1 cellular context compared by ENCODE assay signal in the genomic region with DNA sequence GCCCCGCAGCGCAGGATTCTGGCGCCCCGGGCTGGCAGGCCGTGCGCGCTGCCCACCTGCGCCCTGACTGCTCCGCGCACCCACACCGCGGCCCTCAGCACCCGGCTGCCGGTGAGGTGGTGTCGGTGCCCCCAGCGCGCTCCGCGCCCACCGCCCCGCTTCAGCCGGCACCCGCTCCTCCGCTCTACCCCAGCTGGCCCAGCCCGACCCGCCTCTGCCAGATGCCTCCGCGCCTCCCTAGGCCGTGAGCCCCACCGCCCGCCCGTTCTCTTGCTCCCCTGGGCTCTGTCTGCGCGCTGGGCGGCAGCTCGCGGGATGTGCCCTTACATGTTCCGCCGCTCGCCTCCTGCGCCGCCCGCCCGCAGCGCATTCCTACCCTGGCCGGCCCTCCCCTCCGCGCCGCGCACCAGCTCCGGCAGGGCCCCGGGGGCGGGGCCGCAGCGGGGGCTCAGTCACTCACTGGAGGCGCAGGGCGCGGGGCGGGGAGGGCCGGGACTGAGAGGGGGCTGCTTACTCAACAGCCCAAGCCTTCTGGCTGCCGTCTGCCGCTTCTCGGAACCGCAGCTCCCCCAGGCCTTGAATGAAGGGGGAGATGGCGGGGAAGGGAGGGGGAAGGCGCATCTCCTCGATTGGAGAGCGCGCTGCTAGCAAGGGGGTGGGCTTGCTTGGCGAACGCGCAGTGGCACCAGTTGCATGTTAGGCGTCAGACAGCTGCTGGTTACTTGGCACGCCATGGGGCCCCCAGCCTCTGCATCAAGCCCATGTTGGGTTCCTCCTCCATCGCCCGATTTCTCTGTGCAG.
TF ChIP-seq lines count a peak whose summit lies in the region.

TSS of gene PHLDA3 (minus strand) at position 345 of the 801 bp plus-strand sequence. CDS start 402 bp downstream, outside the sequence.

TF ChIP-seq in HepG2, 621 proteins besides CTCF, POLR2A, EP300 and RAD21 (continued from another document and continues in another):
- TF ChIP-seq, protein P1, sequence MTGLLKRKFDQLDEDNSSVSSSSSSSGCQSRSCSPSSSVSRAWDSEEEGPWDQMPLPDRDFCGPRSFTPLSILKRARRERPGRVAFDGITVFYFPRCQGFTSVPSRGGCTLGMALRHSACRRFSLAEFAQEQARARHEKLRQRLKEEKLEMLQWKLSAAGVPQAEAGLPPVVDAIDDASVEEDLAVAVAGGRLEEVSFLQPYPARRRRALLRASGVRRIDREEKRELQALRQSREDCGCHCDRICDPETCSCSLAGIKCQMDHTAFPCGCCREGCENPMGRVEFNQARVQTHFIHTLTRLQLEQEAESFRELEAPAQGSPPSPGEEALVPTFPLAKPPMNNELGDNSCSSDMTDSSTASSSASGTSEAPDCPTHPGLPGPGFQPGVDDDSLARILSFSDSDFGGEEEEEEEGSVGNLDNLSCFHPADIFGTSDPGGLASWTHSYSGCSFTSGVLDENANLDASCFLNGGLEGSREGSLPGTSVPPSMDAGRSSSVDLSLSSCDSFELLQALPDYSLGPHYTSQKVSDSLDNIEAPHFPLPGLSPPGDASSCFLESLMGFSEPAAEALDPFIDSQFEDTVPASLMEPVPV (CRISPR knock-in tag; IDR thresholded peaks at IDR 0.05): peak; percentile 60; the same call in 1 of the 2 replicates
- 0 out of 2 replicates have a peak, but pooled peaks have one; percentile 21 for TF ChIP-seq ZNF761 (CRISPR knock-in tag; conservative IDR thresholded peaks at IDR 0.05)
- peak; percentile 64 for TF ChIP-seq KLF6 (CRISPR knock-in tag; IDR thresholded peaks at IDR 0.05)
- TF ChIP-seq MXD1 (CRISPR knock-in tag; IDR thresholded peaks at IDR 0.05): peak; percentile 48
- no peak for TF ChIP-seq FOXK1 (CRISPR knock-in tag; IDR thresholded peaks at IDR 0.05; ENCODE audit: borderline replicate concordance, low read depth)
- no peak for TF ChIP-seq MEF2D (CRISPR knock-in tag; IDR thresholded peaks at IDR 0.05)
- 0 out of 2 replicates have a peak, but pooled peaks have one; percentile 52 for TF ChIP-seq ZNF503 (CRISPR knock-in tag; IDR thresholded peaks at IDR 0.05)
- TF ChIP-seq NPAS2 (CRISPR knock-in tag; IDR thresholded peaks at IDR 0.05; ENCODE audit: borderline replicate concordance): no peak
- TF ChIP-seq ZNF253 (CRISPR knock-in tag; IDR thresholded peaks at IDR 0.05; ENCODE audit: borderline replicate concordance): no peak
- TF ChIP-seq, protein P2, sequence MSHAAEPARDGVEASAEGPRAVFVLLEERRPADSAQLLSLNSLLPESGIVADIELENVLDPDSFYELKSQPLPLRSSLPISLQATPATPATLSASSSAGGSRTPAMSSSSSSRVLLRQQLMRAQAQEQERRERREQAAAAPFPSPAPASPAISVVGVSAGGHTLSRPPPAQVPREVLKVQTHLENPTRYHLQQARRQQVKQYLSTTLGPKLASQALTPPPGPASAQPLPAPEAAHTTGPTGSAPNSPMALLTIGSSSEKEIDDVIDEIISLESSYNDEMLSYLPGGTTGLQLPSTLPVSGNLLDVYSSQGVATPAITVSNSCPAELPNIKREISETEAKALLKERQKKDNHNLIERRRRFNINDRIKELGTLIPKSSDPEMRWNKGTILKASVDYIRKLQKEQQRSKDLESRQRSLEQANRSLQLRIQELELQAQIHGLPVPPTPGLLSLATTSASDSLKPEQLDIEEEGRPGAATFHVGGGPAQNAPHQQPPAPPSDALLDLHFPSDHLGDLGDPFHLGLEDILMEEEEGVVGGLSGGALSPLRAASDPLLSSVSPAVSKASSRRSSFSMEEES (CRISPR knock-in tag; IDR thresholded peaks at IDR 0.05): 0 out of 2 replicates have a peak, but pooled peaks have one; percentile 14
- TF ChIP-seq ZNF672 (CRISPR knock-in tag; IDR thresholded peaks at IDR 0.05): no peak
- peak; percentile 59; the same call in 1 of the 2 replicates for TF ChIP-seq MTA1 (CRISPR knock-in tag; IDR thresholded peaks at IDR 0.05; ENCODE audit: borderline replicate concordance)
- TF ChIP-seq HNRNPLL (IDR thresholded peaks at IDR 0.05; ENCODE audit: low read depth, low read length, poor library complexity, severe bottlenecking): peak; percentile 92
- peak; percentile 52; the same call in 1 of the 2 replicates for TF ChIP-seq ZNF562 (CRISPR knock-in tag; IDR thresholded peaks at IDR 0.05; ENCODE audit: borderline replicate concordance)
- peak; percentile 85 for TF ChIP-seq SPEN (CRISPR knock-in tag; IDR thresholded peaks at IDR 0.05; ENCODE audit: low read depth)
- no peak for TF ChIP-seq CCAR2 (optimal IDR thresholded peaks at IDR 0.05; ENCODE audit: low read depth, low read length)
- TF ChIP-seq RELA (CRISPR knock-in tag; IDR thresholded peaks at IDR 0.05): 0 out of 2 replicates have a peak, but pooled peaks have one; percentile 47
- TF ChIP-seq NR2F6 (IDR thresholded peaks at IDR 0.05): no peak
- TF ChIP-seq NR2F6 (CRISPR knock-in tag; IDR thresholded peaks at IDR 0.05): peak; percentile 19; the same call in 1 of the 2 replicates
- no peak for TF ChIP-seq MEIS1 (CRISPR knock-in tag; IDR thresholded peaks at IDR 0.05; ENCODE audit: borderline replicate concordance)
- TF ChIP-seq PTBP1 (IDR thresholded peaks at IDR 0.05; ENCODE audit: low read depth, low read length, poor library complexity, severe bottlenecking): no peak
- 0 out of 2 replicates have a peak, but pooled peaks have one; percentile 45 for TF ChIP-seq ERF (CRISPR knock-in tag; IDR thresholded peaks at IDR 0.05)
- TF ChIP-seq KAT2B (IDR thresholded peaks at IDR 0.05; ENCODE audit: borderline replicate concordance, low read depth, low read length): no peak
- TF ChIP-seq KLF15 (CRISPR knock-in tag; IDR thresholded peaks at IDR 0.05; ENCODE audit: borderline replicate concordance): 0 out of 2 replicates have a peak, but pooled peaks have one; percentile 20
- peak; percentile 57; the same call in 1 of the 2 replicates for TF ChIP-seq TFDP1 (CRISPR knock-in tag; IDR thresholded peaks at IDR 0.05; ENCODE audit: borderline replicate concordance)
- no peak for TF ChIP-seq SNAI1 (CRISPR knock-in tag; IDR thresholded peaks at IDR 0.05; ENCODE audit: borderline replicate concordance)
- TF ChIP-seq SCMH1 (CRISPR knock-in tag; IDR thresholded peaks at IDR 0.05; ENCODE audit: borderline replicate concordance): no peak
- peak; percentile 36; the same call in 1 of the 2 replicates for TF ChIP-seq ZBTB7A (CRISPR knock-in tag; IDR thresholded peaks at IDR 0.05)
- TF ChIP-seq POLR2G (IDR thresholded peaks at IDR 0.05; ENCODE audit: low read depth, low read length): peak; percentile 89
- TF ChIP-seq ZNF768 (CRISPR knock-in tag; IDR thresholded peaks at IDR 0.05): peak; percentile 20; the same call in 1 of the 2 replicates
- TF ChIP-seq ZNF724P (CRISPR knock-in tag; IDR thresholded peaks at IDR 0.05; ENCODE audit: borderline replicate concordance): peak; percentile 76; the same call in 1 of the 2 replicates
- 0 out of 2 replicates have a peak, but pooled peaks have one; percentile 29 for TF ChIP-seq ZNF367 (CRISPR knock-in tag; IDR thresholded peaks at IDR 0.05; ENCODE audit: borderline replicate concordance)
- TF ChIP-seq U2AF2 (IDR thresholded peaks at IDR 0.05; ENCODE audit: low read depth, low read length): no peak
- TF ChIP-seq SNRNP70 (IDR thresholded peaks at IDR 0.05; ENCODE audit: low read depth, low read length): no peak
- peak; percentile 79; the same call in 1 of the 2 replicates for TF ChIP-seq ZNF678 (CRISPR knock-in tag; IDR thresholded peaks at IDR 0.05)
- 0 out of 2 replicates have a peak, but pooled peaks have one; percentile 12 for TF ChIP-seq NRL (CRISPR knock-in tag; IDR thresholded peaks at IDR 0.05; ENCODE audit: borderline replicate concordance)
- no peak for TF ChIP-seq ZNF30 (CRISPR knock-in tag; IDR thresholded peaks at IDR 0.05)
- no peak for TF ChIP-seq SETDB1 (CRISPR knock-in tag; IDR thresholded peaks at IDR 0.05; ENCODE audit: borderline replicate concordance)
- TF ChIP-seq KLF16 (CRISPR knock-in tag; IDR thresholded peaks at IDR 0.05): no peak
- TF ChIP-seq ZNF296 (CRISPR knock-in tag; conservative IDR thresholded peaks at IDR 0.05): no peak
- TF ChIP-seq, protein P3, sequence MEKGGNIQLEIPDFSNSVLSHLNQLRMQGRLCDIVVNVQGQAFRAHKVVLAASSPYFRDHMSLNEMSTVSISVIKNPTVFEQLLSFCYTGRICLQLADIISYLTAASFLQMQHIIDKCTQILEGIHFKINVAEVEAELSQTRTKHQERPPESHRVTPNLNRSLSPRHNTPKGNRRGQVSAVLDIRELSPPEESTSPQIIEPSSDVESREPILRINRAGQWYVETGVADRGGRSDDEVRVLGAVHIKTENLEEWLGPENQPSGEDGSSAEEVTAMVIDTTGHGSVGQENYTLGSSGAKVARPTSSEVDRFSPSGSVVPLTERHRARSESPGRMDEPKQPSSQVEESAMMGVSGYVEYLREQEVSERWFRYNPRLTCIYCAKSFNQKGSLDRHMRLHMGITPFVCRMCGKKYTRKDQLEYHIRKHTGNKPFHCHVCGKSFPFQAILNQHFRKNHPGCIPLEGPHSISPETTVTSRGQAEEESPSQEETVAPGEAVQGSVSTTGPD (CRISPR knock-in tag; IDR thresholded peaks at IDR 0.05): no peak
- 0 out of 2 replicates have a peak, but pooled peaks have one; percentile 17 for TF ChIP-seq KDM6A (CRISPR knock-in tag; IDR thresholded peaks at IDR 0.05; ENCODE audit: low read depth)
- no peak for TF ChIP-seq ZNF354B (CRISPR knock-in tag; IDR thresholded peaks at IDR 0.05)
- TF ChIP-seq SIX1 (CRISPR knock-in tag; IDR thresholded peaks at IDR 0.05; ENCODE audit: borderline replicate concordance): no peak
- no peak for TF ChIP-seq ZNF232 (CRISPR knock-in tag; IDR thresholded peaks at IDR 0.05; ENCODE audit: borderline replicate concordance)
